ENCODE assay signal across 10 cellular contexts in the genomic region with DNA sequence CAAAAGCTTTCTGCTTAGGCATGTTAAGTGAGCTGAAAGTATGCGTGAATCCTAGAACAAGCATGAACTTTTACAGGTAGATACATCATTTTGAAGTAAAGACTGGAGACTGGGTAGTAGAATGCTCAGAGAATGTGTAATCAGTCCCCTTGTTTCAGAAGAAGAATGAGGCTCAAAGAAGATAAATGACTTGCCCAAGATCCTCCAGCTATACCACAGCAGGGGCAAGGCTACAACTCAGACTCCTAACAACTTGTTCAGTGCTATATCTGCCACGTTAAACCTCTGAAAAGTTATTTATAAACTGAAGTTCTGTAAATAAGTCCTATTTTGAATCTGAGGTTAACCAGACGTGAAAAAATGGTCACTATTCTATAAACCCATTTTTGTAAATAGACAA. TPM values are rescaled to one million over a fixed set of nuclear protein-coding genes. Genes with fewer than 3 reads are reported as not detected.
DNase-seq lines count a peak whose midpoint lies in the region; ATAC-seq and TF ChIP-seq lines count a peak whose summit lies in the region.
"Had no signal": no experiment of that assay in that cellular context is flagged by ENCODE, and none has a peak within 500 bp of the region (broad histone marks: within the 10 kb centered on the region; RNA-seq: fewer than 3 reads in every experiment).

No MANE protein-coding gene starts in this region.

- peaks cover 41% of the 10 kb centered on the region for H3K4me1 Mint-ChIP-seq in central memory CD8-positive, alpha-beta T cell
- peaks cover 59% of the 10 kb centered on the region for H3K4me1 Mint-ChIP-seq in HFFc6 (ENCODE audit: low read depth)

- H3K27me3 ChIP-seq in BLaER1 treated with 17β-estradiol and CSF1 and Interleukin-3, amounts not matched to agents 10 nM and 100 nM: no peaks in the 10 kb centered on the region

- no peaks in the 10 kb centered on the region for H3K9me3 ChIP-seq in BLaER1 treated with 17β-estradiol and CSF1 and Interleukin-3, amounts not matched to agents 10 nM and 100 nM (replicated peaks in 1 of 11)

- no peaks in the 10 kb centered on the region for H3K9me3 Mint-ChIP-seq in central memory CD8-positive, alpha-beta T cell
- H3K9me3 Mint-ChIP-seq in HFFc6: no peaks in the 10 kb centered on the region
- H3K9me3 Mint-ChIP-seq: dendritic cell treated with granulocyte-macrophage colony-stimulating factor and Interleukin-4, amounts not matched to agents 40 ng/mL and 50 ng/mL, for 4 days had no signal

- peak overlapping the region; percentile 68 to 93 (median 85) for H3K4me2 ChIP-seq in BLaER1 treated with 17β-estradiol and CSF1 and Interleukin-3, amounts not matched to agents 10 nM and 100 nM

- peak overlapping the region; percentile 5 to 82 (median 65); a peak in 20 of 22 replicates for H3K9ac ChIP-seq in BLaER1 treated with 17β-estradiol and CSF1 and Interleukin-3, amounts not matched to agents 10 nM and 100 nM

- H3K27ac ChIP-seq in BLaER1 treated with 17β-estradiol and CSF1 and Interleukin-3, amounts not matched to agents 10 nM and 100 nM: peak overlapping the region in 10 of 11 experiments; percentile 43 to 89 (median 80); a peak in 21 of 22 replicates

- H3K4me3 Mint-ChIP-seq in central memory CD8-positive, alpha-beta T cell: peak overlapping the region; percentile 99
- no peak overlapping the region for H3K4me3 Mint-ChIP-seq in HFFc6
- H3K4me3 Mint-ChIP-seq: dendritic cell treated with granulocyte-macrophage colony-stimulating factor and Interleukin-4, amounts not matched to agents 40 ng/mL and 50 ng/mL, for 4 days had no signal

- DNase-seq in central memory CD8-positive, alpha-beta T cell (ENCODE audit: low spot score in 2 of 2): no peak
- DNase-seq in HFFc6 (no peak), NOMO-1 (lab: John Stamatoyannopoulos, UW; ENCODE audit: unreplicated experiment in 2 of 2) (no peak), left ventricle myocardium superior (no peak), NCI-H2107 (lab: John Stamatoyannopoulos, UW) (no peak)
- DNase-seq: NCI-H1694 had no signal

- H3K27ac Mint-ChIP-seq in central memory CD8-positive, alpha-beta T cell (ENCODE audit: low read depth): peak overlapping the region; percentile 98
- no peak overlapping the region for H3K27ac Mint-ChIP-seq in HFFc6
- H3K27ac Mint-ChIP-seq: dendritic cell treated with granulocyte-macrophage colony-stimulating factor and Interleukin-4, amounts not matched to agents 40 ng/mL and 50 ng/mL, for 4 days had no signal

- ATAC-seq in GM19035 (IDR thresholded peaks at IDR 0.05; ENCODE audit: unreplicated experiment) (peak; percentile 26), HG03457 (IDR thresholded peaks at IDR 0.05; ENCODE audit: unreplicated experiment) (peak; percentile 18), left ventricle myocardium superior (no peak)
- no peak for ATAC-seq in central memory CD8-positive, alpha-beta T cell (replicated peaks; ENCODE audit: extremely low read depth, poor library complexity, severe bottlenecking)

- H3K36me3 ChIP-seq in BLaER1 treated with 17β-estradiol and CSF1 and Interleukin-3, amounts not matched to agents 10 nM and 100 nM: 0 out of 22 replicates have a peak, but pooled peaks cover 0 to 2% (median 0%) of the 10 kb centered on the region in 11 experiments

- intact Hi-C loops in left ventricle myocardium superior (cut with micrococcal nuclease): no loop called here

- H3K27me3 Mint-ChIP-seq in central memory CD8-positive, alpha-beta T cell: no peaks in the 10 kb centered on the region
- peaks cover 7% of the 10 kb centered on the region for H3K27me3 Mint-ChIP-seq in HFFc6 (ENCODE audit: insufficient read depth)
- H3K27me3 Mint-ChIP-seq: dendritic cell treated with granulocyte-macrophage colony-stimulating factor and Interleukin-4, amounts not matched to agents 40 ng/mL and 50 ng/mL, for 4 days had no signal

- H4K20me1 ChIP-seq in BLaER1 treated with 17β-estradiol and CSF1 and Interleukin-3, amounts not matched to agents 10 nM and 100 nM: no peaks in the 10 kb centered on the region

- H3K4me3 ChIP-seq in BLaER1 treated with 17β-estradiol and CSF1 and Interleukin-3, amounts not matched to agents 10 nM and 100 nM: peak overlapping the region; percentile 6 to 72 (median 38); a peak in 14 of 20 replicates

- TF ChIP-seq CTCF in HFFc6 (IDR thresholded peaks at IDR 0.05): no peak

- peaks cover 86 to 99% (median 92%) of the 10 kb centered on the region in 10 experiments for H3K4me1 ChIP-seq in BLaER1 treated with 17β-estradiol and CSF1 and Interleukin-3, amounts not matched to agents 10 nM and 100 nM

- H3K36me3 Mint-ChIP-seq in central memory CD8-positive, alpha-beta T cell (ENCODE audit: insufficient read depth): peaks cover 66% of the 10 kb centered on the region
- H3K36me3 Mint-ChIP-seq in HFFc6 (ENCODE audit: low read depth): no peaks in the 10 kb centered on the region

RNA-seq across cellular contexts. Expression of a gene that starts 2.9 kb away (rescaled TPM):
- 10 to 100 TPM in 4 of 6 experiments, 1 to 10 TPM in 2; 9.1 to 20.7 (median 10.2) TPM for total RNA-seq in HFFc6 (2021; fragmentation: NEBNext Ultra II Directional; extraction: Animal tissue kit (Norgen Biotek cat#: 25700))
- total RNA-seq in left ventricle myocardium superior: 3.6 TPM

Comparison
In these comparisons a context has a peak if more than half of its experiments do, and no peak if none do; other contexts are left out.
1. ATAC-seq: peak in GM19035 (single experiment) and HG03457 (single experiment); none in central memory CD8-positive, alpha-beta T cell (single experiment) and left ventricle myocardium superior (single experiment).